In genomic region chr18:70454705-70455322, GRCh38 we compare ENCODE assay signal across 7 cellular contexts.
A peak's percentile ranks its signal among the peaks of the same experiment; 100 is the strongest.
DNase-seq lines count a peak whose midpoint lies in the region; ATAC-seq and TF ChIP-seq lines count a peak whose summit lies in the region.

No MANE protein-coding gene starts in this region.

- intact Hi-C loops in activated T-helper 1 cell treated with anti-CD3 and anti-CD28 coated beads, Interleukin-12 subunit alpha, Interleukin-12 subunit beta, Interleukin-2, Interleukin-4 antibody, amounts not matched to agents 30 ng/mL and 10 ng/mL and 1 ng/mL, durations not matched to agents 14 hours and 24 hours and 36 hours (cut with micrococcal nuclease): loop anchor here (1.0 to 5.0 kb wide), 2 partner anchors 259 to 278 kb away; no protein-coding TSS in a partner anchor
- intact Hi-C loops in left ventricle myocardium superior (cut with micrococcal nuclease) (no loop called here), spleen (cut with DNase I; ENCODE audit: low total_unique reads) (no loop called here)

- H3K27ac ChIP-seq in DOHH2 (ENCODE audit: low read depth, low read length): no peak overlapping the region
- no peak overlapping the region for H3K27ac ChIP-seq in spleen

- no peaks in the 10 kb centered on the region for H3K9me3 ChIP-seq in DOHH2 (ENCODE audit: control insufficient read depth, insufficient read depth, low read length)
- no peaks in the 10 kb centered on the region for H3K9me3 ChIP-seq in spleen

- no peak overlapping the region for H3K4me2 ChIP-seq in DOHH2 (ENCODE audit: low read length)

- H3K36me3 ChIP-seq in DOHH2 (ENCODE audit: control insufficient read depth, low read length): no peaks in the 10 kb centered on the region
- no peaks in the 10 kb centered on the region for H3K36me3 ChIP-seq in spleen

- no peaks in the 10 kb centered on the region for H3K79me2 ChIP-seq in DOHH2 (ENCODE audit: control insufficient read depth, low read length)

- no peaks in the 10 kb centered on the region for H3K36me3 Mint-ChIP-seq in activated T-helper 1 cell treated with anti-CD3 and anti-CD28 coated beads, Interleukin-12 subunit alpha, Interleukin-12 subunit beta, Interleukin-2, Interleukin-4 antibody, amounts not matched to agents 30 ng/mL and 10 ng/mL and 1 ng/mL, durations not matched to agents 14 hours and 24 hours and 36 hours (ENCODE audit: low read depth)

- ATAC-seq in HG03280 (IDR thresholded peaks at IDR 0.05; ENCODE audit: unreplicated experiment) (peak; percentile 74), left ventricle myocardium superior (peak; percentile 43)

- no peaks in the 10 kb centered on the region for H3K27me3 ChIP-seq in DOHH2 (ENCODE audit: control insufficient read depth, low read length)
- peaks cover 0 to 12% (median 0%) of the 10 kb centered on the region in 7 donors for H3K27me3 ChIP-seq in spleen (replicated peaks in 1 of 7)

- no peaks in the 10 kb centered on the region for H3K4me1 Mint-ChIP-seq in activated T-helper 1 cell treated with anti-CD3 and anti-CD28 coated beads, Interleukin-12 subunit alpha, Interleukin-12 subunit beta, Interleukin-2, Interleukin-4 antibody, amounts not matched to agents 30 ng/mL and 10 ng/mL and 1 ng/mL, durations not matched to agents 14 hours and 24 hours and 36 hours (ENCODE audit: low read depth)

- no peaks in the 10 kb centered on the region for H3K9me3 Mint-ChIP-seq in activated T-helper 1 cell treated with anti-CD3 and anti-CD28 coated beads, Interleukin-12 subunit alpha, Interleukin-12 subunit beta, Interleukin-2, Interleukin-4 antibody, amounts not matched to agents 30 ng/mL and 10 ng/mL and 1 ng/mL, durations not matched to agents 14 hours and 24 hours and 36 hours

- H3F3A ChIP-seq in DOHH2 (ENCODE audit: control insufficient read depth, insufficient read depth): no peaks in the 10 kb centered on the region

- H4K20me1 ChIP-seq in DOHH2 (ENCODE audit: control insufficient read depth, insufficient read depth, low read depth, low read length): no peaks in the 10 kb centered on the region; the same call in 1 of the 2 replicates

- TF ChIP-seq CTCF in DOHH2 (IDR thresholded peaks at IDR 0.05; ENCODE audit: low read depth, low read length, poor library complexity, severe bottlenecking): peak; percentile 75
- TF ChIP-seq CTCF in spleen (IDR thresholded peaks at IDR 0.05 in 8 of 11, conservative IDR thresholded peaks at IDR 0.05 in 3 of 11): peak; percentile 15 to 75 (median 57)

- H3K4me3 Mint-ChIP-seq in activated T-helper 1 cell treated with anti-CD3 and anti-CD28 coated beads, Interleukin-12 subunit alpha, Interleukin-12 subunit beta, Interleukin-2, Interleukin-4 antibody, amounts not matched to agents 30 ng/mL and 10 ng/mL and 1 ng/mL, durations not matched to agents 14 hours and 24 hours and 36 hours: no peak overlapping the region

- TF ChIP-seq POLR2A in spleen (IDR thresholded peaks at IDR 0.05): no peak

- WGBS in spleen, 5 donors: 41 to 48% (median 45%) methylated on average over 5 of the region's 5 CpGs

- peaks cover 4% of the 10 kb centered on the region for H3K27me3 Mint-ChIP-seq in activated T-helper 1 cell treated with anti-CD3 and anti-CD28 coated beads, Interleukin-12 subunit alpha, Interleukin-12 subunit beta, Interleukin-2, Interleukin-4 antibody, amounts not matched to agents 30 ng/mL and 10 ng/mL and 1 ng/mL, durations not matched to agents 14 hours and 24 hours and 36 hours (ENCODE audit: insufficient read depth)

- H3K27ac Mint-ChIP-seq in activated T-helper 1 cell treated with anti-CD3 and anti-CD28 coated beads, Interleukin-12 subunit alpha, Interleukin-12 subunit beta, Interleukin-2, Interleukin-4 antibody, amounts not matched to agents 30 ng/mL and 10 ng/mL and 1 ng/mL, durations not matched to agents 14 hours and 24 hours and 36 hours: no peak overlapping the region

- no peaks in the 10 kb centered on the region for H3K9me2 ChIP-seq in DOHH2 (replicated peaks; ENCODE audit: control insufficient read depth, low read length)

- H3K4me3 ChIP-seq in DOHH2 (ENCODE audit: low read length) (no peak overlapping the region), spleen (no peak overlapping the region)

- no peaks in the 10 kb centered on the region for H3K4me1 ChIP-seq in DOHH2 (ENCODE audit: control insufficient read depth, low read length)
- H3K4me1 ChIP-seq in spleen: no peaks in the 10 kb centered on the region

- DNase-seq in GM19238 (ENCODE audit: insufficient read length, low spot score) (peak; percentile 16), NCI-H460 (ENCODE audit: extremely low read depth, low read depth) (peak; percentile 50), left ventricle myocardium superior (no peak), spleen (no peak)
- peak; percentile 4 for DNase-seq in activated T-helper 1 cell treated with anti-CD3 and anti-CD28 coated beads, Interleukin-12 subunit alpha, Interleukin-12 subunit beta, Interleukin-2, Interleukin-4 antibody, amounts not matched to agents 30 ng/mL and 10 ng/mL and 1 ng/mL, durations not matched to agents 14 hours and 24 hours and 36 hours (ENCODE audit: low spot score)

Comparison
In these comparisons a context has a peak if more than half of its experiments do, and no peak if none do; other contexts are left out.
1. DNase-seq: peak in GM19238 (single experiment), NCI-H460 (single experiment) and activated T-helper 1 cell treated with anti-CD3 and anti-CD28 coated beads, Interleukin-12 subunit alpha, Interleukin-12 subunit beta, Interleukin-2, Interleukin-4 antibody, amounts not matched to agents 30 ng/mL and 10 ng/mL and 1 ng/mL, durations not matched to agents 14 hours and 24 hours and 36 hours (single experiment); none in left ventricle myocardium superior (single experiment) and spleen (single experiment).